In the genomic region with DNA sequence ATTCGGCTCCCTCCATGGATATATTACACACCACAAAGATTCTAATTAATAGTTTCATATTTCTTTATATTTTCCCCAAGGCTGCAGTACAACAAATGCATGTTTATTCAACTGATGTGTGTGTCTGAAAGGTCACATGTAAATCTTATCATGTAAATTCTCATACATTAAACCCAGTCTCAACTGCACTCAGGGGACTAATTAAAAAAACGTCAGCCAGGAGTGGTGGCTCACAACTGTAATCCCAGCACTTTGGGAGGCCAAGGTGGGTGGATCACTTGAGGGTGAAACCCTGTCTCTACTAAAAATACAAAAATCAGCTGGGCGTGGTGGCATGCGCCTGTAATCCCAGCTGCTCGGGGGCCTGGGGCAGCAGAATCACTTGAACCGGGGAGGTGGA, we compare ENCODE assay signal across 21 cellular contexts.
"Had no signal": no experiment of that assay in that cellular context is flagged by ENCODE, and none has a peak within 500 bp of the region (broad histone marks: within the 10 kb centered on the region; RNA-seq: fewer than 3 reads in every experiment).

No MANE protein-coding gene starts in this region.

- H3K4me2 ChIP-seq: hepatocyte had no signal

- H3K4me3 ChIP-seq: heart right ventricle, hepatocyte, left ventricle myocardium inferior, lung, mucosa of descending colon, ovary, prostate gland, skin epidermis, suprapubic skin, thoracic aorta, tibial nerve had no signal

- H3K27me3 ChIP-seq: heart right ventricle, hepatocyte, ovary, suprapubic skin, tibial nerve had no signal

- H3K79me2 ChIP-seq: hepatocyte had no signal

- H3K27ac ChIP-seq: heart right ventricle, hepatocyte, left ventricle myocardium inferior, ovary, prostate gland, skin epidermis, suprapubic skin, thoracic aorta, tibial nerve had no signal

- H3K9me3 ChIP-seq: heart right ventricle, left ventricle myocardium inferior, mucosa of descending colon, ovary, prostate gland, suprapubic skin, thoracic aorta, tibial nerve had no signal

- H3K4me1 ChIP-seq: heart right ventricle, prostate gland, suprapubic skin, tibial nerve had no signal

- H2AFZ ChIP-seq: hepatocyte had no signal

- DNase-seq: heart right ventricle; islet precursor cell; left ventricle myocardium inferior; midbrain; mucosa of descending colon; naive thymus-derived CD4-positive, alpha-beta T cell; ovary; retina; right cardiac atrium; stimulated activated CD4-positive, alpha-beta T cell treated with anti-CD3 and anti-CD28 coated beads, Interleukin-12 subunit alpha, Interleukin-12 subunit beta, amount 100 ng/mL, for 4 hours; stimulated activated CD4-positive, alpha-beta T cell treated with anti-CD3 and anti-CD28 coated beads, Interleukin-15, amount 100 ng/mL, for 24 hours; stimulated activated CD4-positive, alpha-beta T cell treated with anti-CD3 and anti-CD28 coated beads, Interleukin-2, amount 100 ng/mL, for 24 hours; stimulated activated CD4-positive, alpha-beta T cell treated with anti-CD3 and anti-CD28 coated beads, Interleukin-4, amount 100 ng/mL, for 1 hour; stimulated activated naive CD4-positive, alpha-beta T cell had no signal

- H3K36me3 ChIP-seq: heart right ventricle, left ventricle myocardium inferior, ovary, prostate gland, thoracic aorta, tibial nerve had no signal
